Comparison of ENCODE assay signal across 8 cellular contexts in genomic region chr12:130818381-130819247, GRCh38. TPM values are rescaled to one million over a fixed set of nuclear protein-coding genes. Genes with fewer than 3 reads are reported as not detected.
DNase-seq lines count a peak whose midpoint lies in the region; ATAC-seq and TF ChIP-seq lines count a peak whose summit lies in the region.

No MANE protein-coding gene starts in this region.

- H2AFZ ChIP-seq in mammary epithelial cell (ENCODE audit: low read depth, low read length) = peak overlapping the region; percentile 82

- H3K9ac ChIP-seq in mammary epithelial cell (ENCODE audit: insufficient read depth, low read length) = no peak overlapping the region

- DNase-seq in Calu3 (peak; percentile 96), HuH-7 (ENCODE audit: low spot score) (peak; percentile 88), WTC11 (ENCODE audit: low spot score) (peak; percentile 90), mammary epithelial cell (peak; percentile 28), KG1 (lab: John Stamatoyannopoulos, UW) (no peak)
- peak; percentile 60 for DNase-seq in stimulated activated CD4-positive, alpha-beta T cell treated with anti-CD3 and anti-CD28 coated beads, Interleukin-2, amount 100 ng/mL, for 4 hours (ENCODE audit: low read depth)

- 3% methylated on average over 28 of the region's 60 CpGs for WGBS in mammary epithelial cell (ENCODE audit: low coverage, missing lambda C conversion rate)

- ATAC-seq in GM21390 (IDR thresholded peaks at IDR 0.05; ENCODE audit: unreplicated experiment) = peak; percentile 81
- peak; percentile 93 for ATAC-seq in WTC11

- H3K36me3 Mint-ChIP-seq in Calu3 (ENCODE audit: insufficient read depth, unreplicated experiment) (peaks cover 35% of the 10 kb centered on the region), WTC11 (peaks cover 23% of the 10 kb centered on the region)

- POLR2A ChIA-PET in WTC11 (lab: Charles Lee) = interaction anchor here (0.6 to 1.2 kb wide), 2 partner anchors 35 to 334 kb away, joined by 5 to 7 read pairs; no protein-coding TSS in a partner anchor

- peak overlapping the region; percentile 85 for H3K4me3 Mint-ChIP-seq in Calu3 (ENCODE audit: low read depth, unreplicated experiment)
- H3K4me3 Mint-ChIP-seq in WTC11 = peak overlapping the region; percentile 49

- H3K4me1 Mint-ChIP-seq in Calu3 (ENCODE audit: low read depth, unreplicated experiment) = peaks cover 8% of the 10 kb centered on the region
- H3K4me1 Mint-ChIP-seq in WTC11 = peaks cover 46% of the 10 kb centered on the region

- dilution Hi-C loops in mammary epithelial cell (cut with HindIII; ENCODE audit: low sequenced_read_pairs) = no loop called here

- in situ Hi-C loops in mammary epithelial cell (cut with MboI; ENCODE audit: low sequenced_read_pairs in 2 of 2) = loop anchor here in 1 of 2 donors (5.0 kb wide), 1 partner anchor 56 kb away; no protein-coding TSS in a partner anchor

- H3K79me2 ChIP-seq in mammary epithelial cell (ENCODE audit: insufficient read depth, low read length) = peaks cover 21% of the 10 kb centered on the region

- no peaks in the 10 kb centered on the region for H4K20me1 ChIP-seq in mammary epithelial cell (ENCODE audit: insufficient read depth, low read length)

- no peaks in the 10 kb centered on the region for H3K9me3 ChIP-seq in mammary epithelial cell (replicated peaks; ENCODE audit: insufficient read depth, low read length)

- peak overlapping the region; percentile 37 for H3K27ac Mint-ChIP-seq in Calu3 (ENCODE audit: unreplicated experiment)
- peak overlapping the region; percentile 84 for H3K27ac Mint-ChIP-seq in WTC11

- H3K9me3 Mint-ChIP-seq in Calu3 (ENCODE audit: low read depth, unreplicated experiment) (no peaks in the 10 kb centered on the region), WTC11 (no peaks in the 10 kb centered on the region)

- H3K27me3 ChIP-seq in mammary epithelial cell (ENCODE audit: insufficient read depth, low read length) (no peaks in the 10 kb centered on the region), layer of hippocampus (ENCODE audit: control insufficient read depth, insufficient read depth, low read length) (no peaks in the 10 kb centered on the region)

- BruUV-seq in Calu3 (replicated peaks; lab: Mats Ljungman, UMichigan) = no TSS peak
- BruUV-seq in mammary epithelial cell (replicated peaks; lab: Mats Ljungman, UMichigan) = no TSS peak

- intact Hi-C loops in Calu3 (cut with micrococcal nuclease; ENCODE audit: unreplicated experiment) (loop anchor here (1.0 kb wide), 1 partner anchor 57 kb away; no protein-coding TSS in a partner anchor), mammary epithelial cell (cut with micrococcal nuclease) (loop anchor here (1.0 to 5.0 kb wide), 3 partner anchors 54 to 1010 kb away; partner anchors contain the start of genes MMP17 and RAN)

- peaks cover 6% of the 10 kb centered on the region for H3K4me1 ChIP-seq in mammary epithelial cell (ENCODE audit: insufficient read depth, low read length)

- peak overlapping the region; percentile 32 to 49 (median 40) for H3K4me3 ChIP-seq in mammary epithelial cell (replicated peaks in 1 of 3; ENCODE audit: insufficient read depth in 1 of 3, low read depth in 2 of 3, low read length in 3 of 3)

- H3K27me3 Mint-ChIP-seq in Calu3 (ENCODE audit: unreplicated experiment) (no peaks in the 10 kb centered on the region), WTC11 (ENCODE audit: low read depth) (no peaks in the 10 kb centered on the region)

- TF ChIP-seq CTCF in Calu3 (IDR thresholded peaks at IDR 0.05; ENCODE audit: unreplicated experiment) (peak; percentile 96), WTC11 (IDR thresholded peaks at IDR 0.05) (peak; percentile 96), mammary epithelial cell (conservative IDR thresholded peaks at IDR 0.05 in 1 of 2, IDR thresholded peaks at IDR 0.05 in 1 of 2; ENCODE audit: extremely low read depth in 1 of 2, insufficient read depth in 1 of 2, low read depth in 1 of 2, low read length in 2 of 2) (peak; percentile 55 to 70)

- H3K27ac ChIP-seq in mammary epithelial cell (ENCODE audit: insufficient read depth, low read depth, low read length) = no peak overlapping the region
- peak overlapping the region; percentile 10 for H3K27ac ChIP-seq in layer of hippocampus (ENCODE audit: low read depth, low read length)

- H3K36me3 ChIP-seq in mammary epithelial cell (ENCODE audit: insufficient read depth, low read length) = peaks cover 12% of the 10 kb centered on the region

- CTCF ChIA-PET in Calu3 (lab: Charles Lee) (interaction anchor here (0.7 to 1.2 kb wide), 3 partner anchors 52 to 314 kb away, joined by 3 to 6 read pairs (median 4); no protein-coding TSS in a partner anchor), WTC11 (lab: Charles Lee) (interaction anchor here (0.8 to 2.9 kb wide), 6 partner anchors 8 to 62 kb away, joined by 3 to 16 read pairs (median 5); no protein-coding TSS in a partner anchor), mammary epithelial cell (lab: Charles Lee; ENCODE audit: low non-redundant PET) (no interaction called here)

- H3K4me2 ChIP-seq in mammary epithelial cell (ENCODE audit: insufficient read depth, low read depth, low read length) = peak overlapping the region; percentile 86

TF ChIP-seq in WTC11, 78 proteins besides CTCF, POLR2A, EP300 and RAD21 (continues in another document):
- TF ChIP-seq ZNF671 (CRISPR knock-in tag; IDR thresholded peaks at IDR 0.05) = no peak
- no peak for TF ChIP-seq OVOL2 (CRISPR knock-in tag; IDR thresholded peaks at IDR 0.05; ENCODE audit: borderline replicate concordance)
- peak; percentile 90; the same call in 1 of the 2 replicates for TF ChIP-seq HMGXB4 (CRISPR knock-in tag; IDR thresholded peaks at IDR 0.05)
- TF ChIP-seq GABPB1 (CRISPR knock-in tag; IDR thresholded peaks at IDR 0.05) = no peak
- peak; percentile 96 for TF ChIP-seq ZNF423 (CRISPR knock-in tag; IDR thresholded peaks at IDR 0.05)
- TF ChIP-seq CDX4 (CRISPR knock-in tag; IDR thresholded peaks at IDR 0.05; ENCODE audit: borderline replicate concordance) = no peak
- peak; percentile 57 for TF ChIP-seq SP1 (CRISPR knock-in tag; conservative IDR thresholded peaks at IDR 0.05)
- no peak for TF ChIP-seq ZNF396 (CRISPR knock-in tag; IDR thresholded peaks at IDR 0.05; ENCODE audit: borderline replicate concordance)
- 0 out of 2 replicates have a peak, but pooled peaks have one; percentile 52 for TF ChIP-seq FOXP4 (CRISPR knock-in tag; IDR thresholded peaks at IDR 0.05)
- TF ChIP-seq EMX1 (CRISPR knock-in tag; IDR thresholded peaks at IDR 0.05) = no peak
- TF ChIP-seq ZNF263 (CRISPR knock-in tag; IDR thresholded peaks at IDR 0.05; ENCODE audit: low read depth) = no peak
- TF ChIP-seq MAX (CRISPR knock-in tag; IDR thresholded peaks at IDR 0.05) = peak; percentile 83

RNA-seq across cellular contexts. Expression of gene STX2, which starts 20.4 kb away (rescaled TPM):
- total RNA-seq in Calu3 (2022) = 21.0 and 26.7 TPM in 2 replicates
- 21.1 to 23.2 TPM (median 22.7 TPM) in 3 replicates for total RNA-seq in WTC11 (2021)
- 10 to 100 TPM; 16.0 to 16.7 TPM for total RNA-seq in mammary epithelial cell
- polyA plus RNA-seq in mammary epithelial cell = 12.8 TPM
- polyA minus RNA-seq in mammary epithelial cell = 20.3 TPM

RNA-seq across cellular contexts. Expression of gene RAN, which starts 53.3 kb away (rescaled TPM):
- 1,463 and 1,538 TPM in 2 replicates for total RNA-seq in Calu3 (2022)
- total RNA-seq in WTC11 (2021) = 1,744 to 1,783 TPM (median 1,745 TPM) in 3 replicates
- 1,000 to 10,000 TPM in 1 of 2 donors, 100 to 1,000 TPM in 1; 537 to 1,117 TPM for total RNA-seq in mammary epithelial cell
- polyA plus RNA-seq in mammary epithelial cell = 1,871 TPM
- polyA minus RNA-seq in mammary epithelial cell = 1,476 TPM
